8 cellular contexts compared by ENCODE assay signal in the genomic region with DNA sequence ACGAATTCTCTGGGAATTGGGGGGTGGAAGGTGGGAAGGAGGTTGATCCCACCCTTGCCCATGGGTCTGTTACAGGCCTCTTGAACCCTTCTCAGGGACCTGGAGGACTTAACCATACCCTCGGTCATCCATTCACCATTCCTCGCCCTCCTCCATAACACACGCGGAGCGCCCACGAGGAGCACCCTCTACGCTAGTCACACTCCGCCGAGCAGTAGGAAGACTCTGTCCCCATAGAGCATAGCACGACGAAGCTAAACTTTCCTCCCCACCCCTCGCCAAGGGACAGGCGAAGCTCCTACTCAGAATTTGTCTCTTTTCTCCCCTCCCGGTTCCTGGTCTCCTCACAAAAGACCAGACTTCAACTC. TPM values are rescaled to one million over a fixed set of nuclear protein-coding genes. Genes with fewer than 3 reads are reported as not detected.
DNase-seq lines count a peak whose midpoint lies in the region; ATAC-seq and TF ChIP-seq lines count a peak whose summit lies in the region.

No MANE protein-coding gene starts in this region.

- peak overlapping the region; percentile 49 for H2AFZ ChIP-seq in hepatocyte

- H3K4me1 Mint-ChIP-seq in activated CD8-positive, alpha-beta T cell treated with anti-CD3 and anti-CD28 coated beads, Interleukin-2, amount 10 ng/mL, durations not matched to agents 7 days and 5 days (ENCODE audit: low read depth), result peaks cover 27% of the 10 kb centered on the region

- H3K9me2 ChIP-seq in hepatocyte (replicated peaks; ENCODE audit: insufficient read depth), result no peaks in the 10 kb centered on the region

- WGBS in hepatocyte (ENCODE audit: low lambda C conversion rate, missing lambda C conversion rate), result 93% methylated on average over 15 of the region's 15 CpGs

- no peak for TF ChIP-seq CTCF in hepatocyte (IDR thresholded peaks at IDR 0.05; ENCODE audit: poor library complexity)

- H3K9me3 ChIP-seq in hepatocyte (ENCODE audit: low read depth), result no peaks in the 10 kb centered on the region

- H3K27ac ChIP-seq in hepatocyte, result peak overlapping the region; percentile 98

- peak overlapping the region; percentile 87 for H3K4me2 ChIP-seq in hepatocyte

- H3K27ac Mint-ChIP-seq in activated CD8-positive, alpha-beta T cell treated with anti-CD3 and anti-CD28 coated beads, Interleukin-2, amount 10 ng/mL, durations not matched to agents 7 days and 5 days, result peak overlapping the region; percentile 95

- no peak for ATAC-seq in activated CD8-positive, alpha-beta T cell treated with anti-CD3 and anti-CD28 coated beads, Interleukin-2, amount 10 ng/mL, durations not matched to agents 7 days and 5 days

- POLR2A ChIA-PET in HEK293T (lab: Yijun Ruan, JAX), result interaction anchor here (0.7 to 2.0 kb wide), 7 partner anchors 10 to 313 kb away, joined by 3 to 7 read pairs (median 3); partner anchors contain the start of genes SF3B6 and WDCP
- POLR2A ChIA-PET in activated CD8-positive, alpha-beta T cell treated with anti-CD3 and anti-CD28 coated beads, Interleukin-2, amount 10 ng/mL, durations not matched to agents 7 days and 5 days (lab: Charles Lee), result interaction anchor here (0.6 to 2.3 kb wide), 7 partner anchors 10 to 434 kb away, joined by 3 to 14 read pairs (median 5); partner anchors contain the start of genes ATAD2B, CENPO and PTRHD1

- H3K4me3 ChIP-seq in hepatocyte, result peak overlapping the region; percentile 90

- peaks cover 12% of the 10 kb centered on the region for H3K36me3 Mint-ChIP-seq in activated CD8-positive, alpha-beta T cell treated with anti-CD3 and anti-CD28 coated beads, Interleukin-2, amount 10 ng/mL, durations not matched to agents 7 days and 5 days (ENCODE audit: low read depth)

- H3K36me3 ChIP-seq in hepatocyte (replicated peaks; ENCODE audit: insufficient read depth, low read depth), result no peaks in the 10 kb centered on the region

- DNase-seq in HEK293T (ENCODE audit: extremely low spot score), result no peak
- no peak for DNase-seq in activated CD8-positive, alpha-beta T cell treated with anti-CD3 and anti-CD28 coated beads, Interleukin-2, amount 10 ng/mL, durations not matched to agents 7 days and 5 days
- no peak for DNase-seq in hepatocyte (ENCODE audit: low spot score)
- peak; percentile 26 for DNase-seq in stimulated activated CD8-positive, alpha-beta memory T cell treated with anti-CD3 and anti-CD28 coated beads, Interleukin-4, amount 100 ng/mL, for 48 hours
- DNase-seq in OCI-M2 (lab: John Stamatoyannopoulos, UW; ENCODE audit: unreplicated experiment), result no peak
- no peak for DNase-seq in retina
- no peak for DNase-seq in NCI-H1105 (lab: John Stamatoyannopoulos, UW)
- no peak for DNase-seq in COLO829 (ENCODE audit: low spot score)

- peak overlapping the region; percentile 80 for H3K4me3 Mint-ChIP-seq in activated CD8-positive, alpha-beta T cell treated with anti-CD3 and anti-CD28 coated beads, Interleukin-2, amount 10 ng/mL, durations not matched to agents 7 days and 5 days

- no peaks in the 10 kb centered on the region for H3K9me3 Mint-ChIP-seq in activated CD8-positive, alpha-beta T cell treated with anti-CD3 and anti-CD28 coated beads, Interleukin-2, amount 10 ng/mL, durations not matched to agents 7 days and 5 days (ENCODE audit: insufficient read depth)

- H3K79me2 ChIP-seq in hepatocyte, result peaks cover 40% of the 10 kb centered on the region

- no peaks in the 10 kb centered on the region for H4K20me1 ChIP-seq in hepatocyte (ENCODE audit: insufficient read depth, poor library complexity, severe bottlenecking)

- H3K4me1 ChIP-seq in hepatocyte (ENCODE audit: insufficient read depth), result peaks cover 13% of the 10 kb centered on the region

- H3K27me3 ChIP-seq in hepatocyte, result no peaks in the 10 kb centered on the region

- peaks cover 5% of the 10 kb centered on the region for H3K27me3 Mint-ChIP-seq in activated CD8-positive, alpha-beta T cell treated with anti-CD3 and anti-CD28 coated beads, Interleukin-2, amount 10 ng/mL, durations not matched to agents 7 days and 5 days (ENCODE audit: low read depth)

- CTCF ChIA-PET in HEK293T (lab: Yijun Ruan, JAX), result no interaction called here
- CTCF ChIA-PET in activated CD8-positive, alpha-beta T cell treated with anti-CD3 and anti-CD28 coated beads, Interleukin-2, amount 10 ng/mL, durations not matched to agents 7 days and 5 days (lab: Charles Lee), result interaction anchor here (1.2 to 1.7 kb wide), 2 partner anchors 9 to 49 kb away, joined by 3 to 5 read pairs; no protein-coding TSS in a partner anchor

TF ChIP-seq in HEK293T, 16 proteins besides CTCF, POLR2A, EP300 and RAD21:
- no peak for TF ChIP-seq FOXK2 (IDR thresholded peaks at IDR 0.05)
- TF ChIP-seq L3MBTL2 (conservative IDR thresholded peaks at IDR 0.05), result 0 out of 2 replicates have a peak, but pooled peaks have one; percentile 37

RNA-seq across cellular contexts. Expression of gene ITSN2, which starts 0.6 kb away (rescaled TPM):
- total RNA-seq in activated CD8-positive, alpha-beta T cell treated with anti-CD3 and anti-CD28 coated beads, Interleukin-2, amount 10 ng/mL, durations not matched to agents 7 days and 5 days, result 10 to 100 TPM; 69.7 to 71.2 TPM
- total RNA-seq in hepatocyte, result 24.5 and 34.4 TPM in 2 replicates
- polyA plus RNA-seq in hepatocyte, result 20.3 and 29.4 TPM in 2 replicates
